In the genomic region with DNA sequence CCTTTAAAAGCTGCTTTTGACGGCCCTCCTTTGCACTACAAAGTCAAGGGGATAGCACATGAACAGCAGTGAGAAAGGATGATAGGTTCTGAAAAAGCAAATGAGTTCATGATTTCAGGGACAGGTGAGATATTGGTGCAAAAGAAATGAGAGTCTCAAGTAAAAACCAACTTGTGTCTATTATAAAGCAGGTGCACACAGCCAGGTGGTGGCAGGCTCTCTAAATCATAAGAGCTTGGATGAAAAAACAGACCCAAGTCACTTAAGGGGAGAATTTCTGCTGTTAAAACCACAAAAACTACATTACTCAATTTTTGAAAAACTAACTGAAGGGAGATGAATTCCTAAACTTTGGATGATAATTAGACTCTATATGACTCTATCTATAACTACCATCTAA, we compare ENCODE assay signal across 20 cellular contexts.
"Had no signal": no experiment of that assay in that cellular context is flagged by ENCODE, and none has a peak within 500 bp of the region (broad histone marks: within the 10 kb centered on the region; RNA-seq: fewer than 3 reads in every experiment).

No MANE protein-coding gene starts in this region.

- H3K4me3 ChIP-seq: K562, PC-9 had no signal

- DNase-seq: activated CD4-positive, alpha-beta T cell treated with anti-CD3 and anti-CD28 coated beads for 4 hours; activated gamma-delta T cell; activated naive CD4-positive, alpha-beta T cell treated with anti-CD3 and anti-CD28 coated beads for 36 hours; activated T-cell treated with anti-CD3 and anti-CD28 coated beads for 4 hours; activated T-cell treated with anti-CD3 and anti-CD28 coated beads, Interleukin-2, amount 50 U/mL, for 48 hours; amygdala; Karpas-422; NCI-H1105 treated with DMSO at 0.1 percent for 48 hours; NCI-H1436 treated with DMSO at 0.1 percent for 48 hours; NCI-H187 treated with DMSO at 0.1 percent for 48 hours; NCI-H2081 treated with DMSO at 0.1 percent for 48 hours; NCI-H2227 treated with DMSO at 0.1 percent for 48 hours; NCI-H446 treated with DMSO at 0.1 percent for 48 hours; NCI-H526 treated with DMSO at 0.1 percent for 48 hours; NCI-H82; PC-9; SHP77 treated with DMSO at 0.1 percent for 48 hours had no signal

- ATAC-seq: activated CD4-positive, CD25-positive, alpha-beta regulatory T cell treated with anti-CD3 and anti-CD28 coated beads, Interleukin-2, amount 50 U/mL, for 24 hours; activated T-helper 17 cell treated with anti-CD3 and anti-CD28 coated beads, Interleukin-2, amount 50 U/mL, for 72 hours; K562 had no signal

- H2AFZ ChIP-seq: PC-9 had no signal

- H3K27ac ChIP-seq: PC-9 had no signal

- H3K4me2 ChIP-seq: PC-9 had no signal
